Comparison of ENCODE assay signal across 8 cellular contexts in the genomic region with DNA sequence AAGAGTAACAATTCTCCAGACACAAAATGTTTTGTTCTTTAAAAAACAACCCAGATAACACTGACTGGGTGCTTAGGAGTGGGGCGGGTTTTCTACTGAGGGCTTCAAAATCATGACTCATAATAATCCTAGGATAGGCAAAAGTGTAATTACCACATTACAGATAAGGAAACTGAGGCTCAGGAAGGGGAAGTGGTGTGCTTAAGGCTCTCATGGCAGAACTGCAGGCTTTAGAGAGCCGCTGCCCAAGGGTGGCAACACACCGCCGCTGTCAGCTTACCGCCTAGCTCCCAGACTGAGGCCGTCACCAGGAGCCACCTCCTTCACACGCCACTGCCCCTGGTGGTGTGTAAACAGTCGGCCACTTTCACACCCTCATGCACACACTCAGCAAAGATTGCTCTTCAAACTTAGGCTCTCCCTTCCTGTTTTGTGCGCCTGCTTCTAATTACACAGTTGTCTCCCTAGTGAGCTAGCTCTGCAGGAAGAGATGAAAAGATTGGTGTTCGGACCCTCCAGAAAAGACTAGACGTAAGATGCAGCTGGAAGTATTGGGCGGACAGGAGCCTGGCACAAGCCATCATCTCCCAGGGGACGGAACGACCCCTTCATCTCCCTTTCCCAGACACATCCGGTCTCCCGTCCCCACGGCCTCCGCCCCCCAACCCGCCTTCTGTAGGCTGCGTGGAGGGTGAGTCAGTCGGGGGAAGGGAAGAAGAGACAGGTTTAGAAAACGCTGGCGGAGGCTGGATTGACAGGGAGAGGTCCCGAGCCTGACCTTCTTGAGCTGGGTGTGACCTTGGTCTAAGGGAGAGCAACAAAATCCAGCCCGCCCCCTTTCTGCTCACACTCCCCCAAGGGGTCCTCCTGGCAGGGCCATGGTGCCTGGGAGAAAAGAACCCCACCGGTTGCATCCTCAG.
DNase-seq lines count a peak whose midpoint lies in the region; ATAC-seq and TF ChIP-seq lines count a peak whose summit lies in the region.

No MANE protein-coding gene starts in this region.

- peak; percentile 45 for ATAC-seq in HG03442 (IDR thresholded peaks at IDR 0.05; ENCODE audit: unreplicated experiment)
- ATAC-seq in central memory CD8-positive, alpha-beta T cell (replicated peaks; ENCODE audit: extremely low read depth, poor library complexity, severe bottlenecking): peak; percentile 58
- no peak for ATAC-seq in CD8-positive, alpha-beta T cell
- no peak for ATAC-seq in T-helper 17 cell

- peaks cover 20% of the 10 kb centered on the region for H3K4me1 Mint-ChIP-seq in central memory CD8-positive, alpha-beta T cell
- H3K4me1 Mint-ChIP-seq in neural crest cell: peaks cover 33% of the 10 kb centered on the region
- H3K4me1 Mint-ChIP-seq in CD8-positive, alpha-beta T cell (ENCODE audit: low read depth): peaks cover 7% of the 10 kb centered on the region
- peaks cover 3% of the 10 kb centered on the region for H3K4me1 Mint-ChIP-seq in T-helper 17 cell

- H3K9me3 Mint-ChIP-seq in central memory CD8-positive, alpha-beta T cell: no peaks in the 10 kb centered on the region
- H3K9me3 Mint-ChIP-seq in neural crest cell: no peaks in the 10 kb centered on the region
- no peaks in the 10 kb centered on the region for H3K9me3 Mint-ChIP-seq in CD8-positive, alpha-beta T cell

- H3K36me3 Mint-ChIP-seq in central memory CD8-positive, alpha-beta T cell (ENCODE audit: insufficient read depth): no peaks in the 10 kb centered on the region
- no peaks in the 10 kb centered on the region for H3K36me3 Mint-ChIP-seq in neural crest cell (ENCODE audit: low read depth)
- H3K36me3 Mint-ChIP-seq in CD8-positive, alpha-beta T cell: no peaks in the 10 kb centered on the region
- no peaks in the 10 kb centered on the region for H3K36me3 Mint-ChIP-seq in T-helper 17 cell (ENCODE audit: low read depth)

- TF ChIP-seq CTCF in neural crest cell (conservative IDR thresholded peaks at IDR 0.05) (no peak), RWPE1 (conservative IDR thresholded peaks at IDR 0.05; ENCODE audit: low read depth) (no peak)
- no peak for TF ChIP-seq CTCF in CD8-positive, alpha-beta T cell (IDR thresholded peaks at IDR 0.05)

- DNase-seq in DMS153 (lab: John Stamatoyannopoulos, UW) (peak; percentile 72), neural crest cell (ENCODE audit: low read depth, low spot score) (peak; percentile 3), H4 (ENCODE audit: low spot score) (no peak), RWPE1 (ENCODE audit: low spot score) (no peak), T-helper 17 cell (no peak)
- DNase-seq in central memory CD8-positive, alpha-beta T cell (ENCODE audit: low spot score in 2 of 2): no peak
- no peak for DNase-seq in CD8-positive, alpha-beta T cell

- no peak overlapping the region for H3K27ac Mint-ChIP-seq in central memory CD8-positive, alpha-beta T cell (ENCODE audit: low read depth)
- H3K27ac Mint-ChIP-seq in neural crest cell (ENCODE audit: unreplicated experiment): no peak overlapping the region
- no peak overlapping the region for H3K27ac Mint-ChIP-seq in CD8-positive, alpha-beta T cell
- H3K27ac Mint-ChIP-seq in T-helper 17 cell: no peak overlapping the region

- intact Hi-C loops in CD8-positive, alpha-beta T cell (cut with DNase I, micrococcal nuclease): no loop called here

- no peaks in the 10 kb centered on the region for H3K36me3 ChIP-seq in CD8-positive, alpha-beta T cell (ENCODE audit: insufficient read depth, low read length)

- POLR2A ChIA-PET in RWPE1 (lab: Yijun Ruan, JAX; ENCODE audit: low non-redundant PET): no interaction called here
- POLR2A ChIA-PET in CD8-positive, alpha-beta T cell (lab: Charles Lee): no interaction called here

- no peak overlapping the region for H3K27ac ChIP-seq in RWPE1
- no peak overlapping the region for H3K27ac ChIP-seq in CD8-positive, alpha-beta T cell (ENCODE audit: low read depth, low read length)

- CTCF ChIA-PET in RWPE1 (lab: Yijun Ruan, JAX): interaction anchor here (0.7 to 0.9 kb wide), 2 partner anchors 9 to 146 kb away, joined by 4 to 6 read pairs; no protein-coding TSS in a partner anchor
- CTCF ChIA-PET in CD8-positive, alpha-beta T cell (lab: Charles Lee): no interaction called here

- H3K4me3 Mint-ChIP-seq in central memory CD8-positive, alpha-beta T cell: peak overlapping the region; percentile 29
- H3K4me3 Mint-ChIP-seq in neural crest cell (no peak overlapping the region), T-helper 17 cell (no peak overlapping the region)
- no peak overlapping the region for H3K4me3 Mint-ChIP-seq in CD8-positive, alpha-beta T cell

- H3K9me3 ChIP-seq in CD8-positive, alpha-beta T cell (ENCODE audit: low read length): no peaks in the 10 kb centered on the region
- no peaks in the 10 kb centered on the region for H3K9me3 ChIP-seq in T-helper 17 cell (ENCODE audit: control insufficient read depth, low read length, poor library complexity, severe bottlenecking)

- peaks cover 41% of the 10 kb centered on the region for H3K27me3 Mint-ChIP-seq in central memory CD8-positive, alpha-beta T cell
- H3K27me3 Mint-ChIP-seq in neural crest cell (ENCODE audit: low read depth) (no peaks in the 10 kb centered on the region), T-helper 17 cell (peaks cover 64% of the 10 kb centered on the region)
- peaks cover 22% of the 10 kb centered on the region for H3K27me3 Mint-ChIP-seq in CD8-positive, alpha-beta T cell (ENCODE audit: low read depth)

- no peaks in the 10 kb centered on the region for H3K4me1 ChIP-seq in CD8-positive, alpha-beta T cell (ENCODE audit: insufficient read depth, low read length)

- no peaks in the 10 kb centered on the region for H3K27me3 ChIP-seq in CD8-positive, alpha-beta T cell (ENCODE audit: insufficient read depth, low read length)

- H3K4me3 ChIP-seq in CD8-positive, alpha-beta T cell (ENCODE audit: low read depth, low read length): no peak overlapping the region

Comparison
In these comparisons a context has a peak if more than half of its experiments do, and no peak if none do; other contexts are left out.
1. DNase-seq: peak in DMS153 (single experiment) and neural crest cell (single experiment); none in central memory CD8-positive, alpha-beta T cell (0 of 2), H4 (single experiment), RWPE1 (single experiment), CD8-positive, alpha-beta T cell (0 of 7) and T-helper 17 cell (0 of 3).
2. ATAC-seq: peak in HG03442 (single experiment) and central memory CD8-positive, alpha-beta T cell (single experiment); none in CD8-positive, alpha-beta T cell (single experiment) and T-helper 17 cell (single experiment).